19 cellular contexts compared by ENCODE assay signal in genomic region chr4:174071591-174071990, GRCh38.
A peak's percentile ranks its signal among the peaks of the same experiment; 100 is the strongest.
DNase-seq lines count a peak whose midpoint lies in the region; TF ChIP-seq lines count a peak whose summit lies in the region.
"Had no signal": no experiment of that assay in that cellular context is flagged by ENCODE, and none has a peak within 500 bp of the region (broad histone marks: within the 10 kb centered on the region; RNA-seq: fewer than 3 reads in every experiment).

No MANE protein-coding gene starts in this region.

- H2BK5ac ChIP-seq in mesenchymal stem cell (ENCODE audit: low read depth, low read length, poor library complexity, severe bottlenecking) = no peak overlapping the region

- H2AK5ac ChIP-seq in mesenchymal stem cell (ENCODE audit: low read length, severe bottlenecking) = no peak overlapping the region

- no peak overlapping the region for H3K18ac ChIP-seq in mesenchymal stem cell (ENCODE audit: low read depth in 1 of 2, low read length in 2 of 2)

- H3K27ac ChIP-seq in mesenchymal stem cell (ENCODE audit: low read length, poor library complexity, severe bottlenecking) = no peak overlapping the region
- H3K27ac ChIP-seq in left ventricle myocardium inferior (replicated peaks) = no peak overlapping the region
- H3K27ac ChIP-seq: BLaER1 treated with 17β-estradiol and CSF1 and Interleukin-3, amounts not matched to agents 10 nM and 100 nM had no signal

- H2BK12ac ChIP-seq in mesenchymal stem cell (ENCODE audit: low read length in 2 of 2) = no peak overlapping the region

- DNase-seq in adipocyte (ENCODE audit: low read depth) = peak; percentile 10
- DNase-seq in fibroblast of pulmonary artery (ENCODE audit: low read depth) = peak; percentile 31
- peak; percentile 71 for DNase-seq in mesenchymal stem cell
- no peak for DNase-seq in C1 segment of cervical spinal cord (lab: John Stamatoyannopoulos, UW)
- DNase-seq in left ventricle myocardium inferior = no peak
- no peak for DNase-seq in MCF 10A (ENCODE audit: unreplicated experiment)
- DNase-seq: CD4-positive, CD25-positive, alpha-beta regulatory T cell; CD8-positive, alpha-beta memory T cell; COR-L47; DMS 273 treated with DMSO at 0.1 percent for 48 hours; DMS53; DND-41; EL; GOT3; H7; HFFc6 had no signal

- no peak overlapping the region for H3K14ac ChIP-seq in mesenchymal stem cell (ENCODE audit: low read length in 2 of 2)

- no peak overlapping the region for H2BK120ac ChIP-seq in mesenchymal stem cell (ENCODE audit: low read depth, low read length)

- H3K9ac ChIP-seq in adipocyte (ENCODE audit: low read length) = no peak overlapping the region
- no peak overlapping the region for H3K9ac ChIP-seq in mesenchymal stem cell (ENCODE audit: low read length)
- H3K9ac ChIP-seq: BLaER1 treated with 17β-estradiol and CSF1 and Interleukin-3, amounts not matched to agents 10 nM and 100 nM had no signal

- H4K91ac ChIP-seq in mesenchymal stem cell (ENCODE audit: low read length) = no peak overlapping the region

- no TSS peak for BruUV-seq in MCF 10A (replicated peaks; lab: Mats Ljungman, UMichigan)

- H3K23ac ChIP-seq in mesenchymal stem cell (ENCODE audit: low read length in 2 of 2) = no peak overlapping the region

- H3K9me3 ChIP-seq in adipocyte (ENCODE audit: control insufficient read depth, low read length) (peaks cover 4% of the 10 kb centered on the region), mesenchymal stem cell (ENCODE audit: control insufficient read depth, low read length) (peaks cover 9% of the 10 kb centered on the region), left ventricle myocardium inferior (replicated peaks) (no peaks in the 10 kb centered on the region)

- POLR2A ChIA-PET in MCF 10A (lab: Yijun Ruan, JAX) = no interaction called here

- no peaks in the 10 kb centered on the region for H3K36me3 ChIP-seq in adipocyte (ENCODE audit: control insufficient read depth, insufficient read depth, low read length, severe bottlenecking)
- no peaks in the 10 kb centered on the region for H3K36me3 ChIP-seq in mesenchymal stem cell (ENCODE audit: control insufficient read depth in 1 of 2, insufficient read depth in 2 of 2, low read depth in 1 of 2, low read length in 2 of 2)
- no peaks in the 10 kb centered on the region for H3K36me3 ChIP-seq in left ventricle myocardium inferior
- H3K36me3 ChIP-seq: BLaER1 treated with 17β-estradiol and CSF1 and Interleukin-3, amounts not matched to agents 10 nM and 100 nM had no signal

- peaks cover 51% of the 10 kb centered on the region for H3K27me3 Mint-ChIP-seq in MCF 10A (ENCODE audit: insufficient read depth, unreplicated experiment)
- H3K27me3 Mint-ChIP-seq: B cell; CD4-positive, CD25-positive, alpha-beta regulatory T cell had no signal

- intact Hi-C loops in left ventricle myocardium inferior (cut with micrococcal nuclease) = no loop called here
- intact Hi-C loops in MCF 10A (cut with micrococcal nuclease) = no loop called here

- TF ChIP-seq CTCF in fibroblast of pulmonary artery (IDR thresholded peaks at IDR 0.05; ENCODE audit: low read length, missing control alignments) (no peak), left ventricle myocardium inferior (IDR thresholded peaks at IDR 0.05; ENCODE audit: borderline replicate concordance) (no peak), MCF 10A (IDR thresholded peaks at IDR 0.05; ENCODE audit: unreplicated experiment) (no peak)

- H3K79me1 ChIP-seq in mesenchymal stem cell (replicated peaks; ENCODE audit: low read length, poor library complexity, severe bottlenecking) = no peaks in the 10 kb centered on the region

- H3K4me3 ChIP-seq in adipocyte (ENCODE audit: low read length) = no peak overlapping the region
- no peak overlapping the region for H3K4me3 ChIP-seq in fibroblast of pulmonary artery (replicated peaks; ENCODE audit: low read depth, low read length)
- H3K4me3 ChIP-seq in mesenchymal stem cell (ENCODE audit: insufficient read depth in 1 of 2, low read depth in 1 of 2, low read length in 2 of 2) = no peak overlapping the region
- no peak overlapping the region for H3K4me3 ChIP-seq in left ventricle myocardium inferior
- H3K4me3 ChIP-seq: BLaER1 treated with 17β-estradiol and CSF1 and Interleukin-3, amounts not matched to agents 10 nM and 100 nM; GM12878 had no signal

- H3K27ac Mint-ChIP-seq in MCF 10A (ENCODE audit: low read depth, unreplicated experiment) = no peak overlapping the region
- H3K27ac Mint-ChIP-seq: B cell; CD4-positive, CD25-positive, alpha-beta regulatory T cell; CD8-positive, alpha-beta memory T cell; HFFc6 had no signal

- H2BK15ac ChIP-seq in mesenchymal stem cell (ENCODE audit: low read depth, poor library complexity, severe bottlenecking) = peak overlapping the region; percentile 74

- no peak overlapping the region for H2AFZ ChIP-seq in mesenchymal stem cell (ENCODE audit: low read depth, low read length)

- H3K36me3 Mint-ChIP-seq in MCF 10A (ENCODE audit: insufficient read depth, unreplicated experiment) = peaks cover 7% of the 10 kb centered on the region
- H3K36me3 Mint-ChIP-seq: CD4-positive, CD25-positive, alpha-beta regulatory T cell; CD8-positive, alpha-beta memory T cell had no signal

- H3K4me2 ChIP-seq in mesenchymal stem cell (ENCODE audit: low read length, poor library complexity, severe bottlenecking) = no peak overlapping the region

- peaks cover 7% of the 10 kb centered on the region for H3K4me1 Mint-ChIP-seq in MCF 10A (ENCODE audit: insufficient read depth, unreplicated experiment)
- H3K4me1 Mint-ChIP-seq: B cell; CD4-positive, CD25-positive, alpha-beta regulatory T cell; CD8-positive, alpha-beta memory T cell had no signal

- peaks cover 18% of the 10 kb centered on the region for H3K4me1 ChIP-seq in adipocyte (ENCODE audit: control insufficient read depth, insufficient read depth, low read length)
- H3K4me1 ChIP-seq in mesenchymal stem cell (ENCODE audit: control insufficient read depth, insufficient read depth, low read depth, low read length) = no peaks in the 10 kb centered on the region
- H3K4me1 ChIP-seq in left ventricle myocardium inferior = peaks cover 29% of the 10 kb centered on the region

- H4K8ac ChIP-seq in mesenchymal stem cell (ENCODE audit: low read length) = no peak overlapping the region

- CTCF ChIA-PET in MCF 10A (lab: Yijun Ruan, JAX) = no interaction called here

- no peaks in the 10 kb centered on the region for H3K27me3 ChIP-seq in adipocyte (replicated peaks; ENCODE audit: control insufficient read depth, insufficient read depth, low read length)
- H3K27me3 ChIP-seq in mesenchymal stem cell (ENCODE audit: control insufficient read depth in 1 of 2, insufficient read depth in 1 of 2, low read length in 2 of 2) = no peaks in the 10 kb centered on the region
- H3K27me3 ChIP-seq in left ventricle myocardium inferior (ENCODE audit: low read depth) = no peaks in the 10 kb centered on the region
- H3K27me3 ChIP-seq: BLaER1 treated with 17β-estradiol and CSF1 and Interleukin-3, amounts not matched to agents 10 nM and 100 nM had no signal

- H3K4me3 Mint-ChIP-seq in MCF 10A (ENCODE audit: unreplicated experiment) = no peak overlapping the region
- H3K4me3 Mint-ChIP-seq: B cell; CD4-positive, CD25-positive, alpha-beta regulatory T cell; CD8-positive, alpha-beta memory T cell; HFFc6 had no signal

- no peaks in the 10 kb centered on the region for H3K9me3 Mint-ChIP-seq in MCF 10A (ENCODE audit: unreplicated experiment)

- peak overlapping the region in 1 of 2 experiments; percentile 49 for H3K4ac ChIP-seq in mesenchymal stem cell (ENCODE audit: low read depth in 1 of 2, low read length in 2 of 2)

Comparison
In these comparisons a context has a peak if more than half of its experiments do, and no peak if none do; other contexts are left out.
1. DNase-seq: peak in adipocyte (single experiment), fibroblast of pulmonary artery (single experiment) and mesenchymal stem cell (single experiment); none in C1 segment of cervical spinal cord (0 of 14), left ventricle myocardium inferior (single experiment) and MCF 10A (single experiment).